In genomic region chr12:68855111-68855510, GRCh38 we compare ENCODE assay signal across 23 cellular contexts. TPM values are rescaled to one million over a fixed set of nuclear protein-coding genes. Genes with fewer than 3 reads are reported as not detected.
DNase-seq lines count a peak whose midpoint lies in the region; ATAC-seq and TF ChIP-seq lines count a peak whose summit lies in the region.
"Had no signal": no experiment of that assay in that cellular context is flagged by ENCODE, and none has a peak within 500 bp of the region (broad histone marks: within the 10 kb centered on the region; RNA-seq: fewer than 3 reads in every experiment).

No MANE protein-coding gene starts in this region.

- H2AK5ac ChIP-seq in IMR-90 (ENCODE audit: low read depth, low read length): no peak overlapping the region

- no peak for ATAC-seq in IMR-90 (ENCODE audit: low read depth)
- peak; percentile 32 for ATAC-seq in left lung
- no peak for ATAC-seq in heart left ventricle
- ATAC-seq: GM12878 had no signal

- TF ChIP-seq POLR2A in IMR-90 (IDR thresholded peaks at IDR 0.05; ENCODE audit: low read depth, low read length): no peak
- TF ChIP-seq POLR2A in heart left ventricle (IDR thresholded peaks at IDR 0.05): no peak

- H3K9ac ChIP-seq in IMR-90 (ENCODE audit: low read depth, low read length): no peak overlapping the region
- H3K9ac ChIP-seq: BLaER1 had no signal

- DNase-seq in IMR-90: no peak
- no peak for DNase-seq in OCI-LY7 (ENCODE audit: low spot score)
- DNase-seq in left lung: no peak
- no peak for DNase-seq in LoVo (ENCODE audit: low spot score)
- DNase-seq in dorsolateral prefrontal cortex: no peak
- DNase-seq in heart left ventricle: no peak
- DNase-seq: 8988T; ACHN; BE2C; C1 segment of cervical spinal cord; CD4-positive, alpha-beta memory T cell; CD4-positive, CD25-positive, alpha-beta regulatory T cell; CD8-positive, alpha-beta memory T cell; COR-L47; DMS 273 treated with DMSO at 0.1 percent for 48 hours; DMS153; DMS53; DMS79; DND-41; EL; GDM1 had no signal

- H4K20me1 ChIP-seq in IMR-90 (ENCODE audit: insufficient read depth, low read length): no peaks in the 10 kb centered on the region
- no peaks in the 10 kb centered on the region for H4K20me1 ChIP-seq in OCI-LY7 (ENCODE audit: insufficient read depth, low read length)

- H3K4me3 ChIP-seq in IMR-90 (ENCODE audit: insufficient read depth, low read depth, low read length) (no peak overlapping the region), OCI-LY7 (ENCODE audit: low read depth, low read length, poor library complexity, severe bottlenecking) (no peak overlapping the region), left lung (no peak overlapping the region), dorsolateral prefrontal cortex (no peak overlapping the region), heart left ventricle (no peak overlapping the region)
- H3K4me3 ChIP-seq: BLaER1, GM12878 had no signal

- H2AFZ ChIP-seq in IMR-90 (replicated peaks; ENCODE audit: low read length, poor library complexity): no peak overlapping the region
- no peak overlapping the region for H2AFZ ChIP-seq in OCI-LY7 (ENCODE audit: low read length)

- H3K4me1 ChIP-seq in IMR-90 (ENCODE audit: control insufficient read depth, insufficient read depth, low read length) (no peaks in the 10 kb centered on the region), OCI-LY7 (ENCODE audit: insufficient read depth, low read length, poor library complexity, severe bottlenecking) (no peaks in the 10 kb centered on the region), left lung (no peaks in the 10 kb centered on the region), heart left ventricle (no peaks in the 10 kb centered on the region)
- H3K4me1 ChIP-seq: BE2C, BLaER1 had no signal

- no peak overlapping the region for H3K56ac ChIP-seq in IMR-90 (ENCODE audit: extremely low read depth, insufficient read depth, low read length)

- H3K36me3 ChIP-seq in IMR-90 (ENCODE audit: control insufficient read depth, insufficient read depth, low read length) (no peaks in the 10 kb centered on the region), OCI-LY7 (ENCODE audit: insufficient read depth, low read length) (no peaks in the 10 kb centered on the region), left lung (peaks cover 0 to 41% of the 10 kb centered on the region in 2 donors), heart left ventricle (peaks cover 0 to 6% (median 0%) of the 10 kb centered on the region in 9 donors)
- H3K36me3 ChIP-seq: BE2C had no signal

- H2BK120ac ChIP-seq in IMR-90 (ENCODE audit: low read depth, low read length): no peak overlapping the region

- TF ChIP-seq RAD21 in IMR-90 (IDR thresholded peaks at IDR 0.05; ENCODE audit: low read length): no peak

- no peaks in the 10 kb centered on the region for H3K79me2 ChIP-seq in OCI-LY7 (ENCODE audit: insufficient read depth, low read depth, low read length)

- POLR2A ChIA-PET in IMR-90 (lab: Charles Lee; ENCODE audit: unreplicated experiment): no interaction called here
- POLR2A ChIA-PET in OCI-LY7 (lab: Charles Lee): interaction anchor here (0.7 to 0.8 kb wide), 2 partner anchors 35 to 134 kb away, joined by 3 read pairs; no protein-coding TSS in a partner anchor

- H3K9me2 ChIP-seq in OCI-LY7 (ENCODE audit: insufficient read depth, low read length): no peaks in the 10 kb centered on the region

- no peak overlapping the region for H4K5ac ChIP-seq in IMR-90 (ENCODE audit: low read depth, low read length)

- dilution Hi-C loops in IMR-90 (cut with HindIII; ENCODE audit: low sequenced_read_pairs, unreplicated experiment): no loop called here

- WGBS in IMR-90 (ENCODE audit: extremely low coverage in 2 of 2, insufficient read length in 1 of 2), 2 experiments: no CpG with 5 or more reads among the region's 3 CpGs
- WGBS in heart left ventricle, 4 donors: 87 to 94% (median 91%) methylated on average over 3 of the region's 3 CpGs

- H2BK15ac ChIP-seq in IMR-90 (ENCODE audit: low read depth, low read length): no peak overlapping the region

- peak overlapping the region; percentile 65; the same call in 1 of the 2 replicates for H3K23ac ChIP-seq in IMR-90 (ENCODE audit: low read depth, low read length)

- no peaks in the 10 kb centered on the region for H3K79me1 ChIP-seq in IMR-90 (ENCODE audit: low read depth in 1 of 2, low read length in 2 of 2)

- no peak overlapping the region for H3K14ac ChIP-seq in IMR-90 (replicated peaks; ENCODE audit: low read depth, low read length)

- intact Hi-C loops in IMR-90 (cut with micrococcal nuclease): no loop called here
- intact Hi-C loops in OCI-LY7 (cut with micrococcal nuclease; ENCODE audit: unreplicated experiment): no loop called here
- intact Hi-C loops in left lung (cut with DNase I): no loop called here
- intact Hi-C loops in dorsolateral prefrontal cortex (cut with DNase I): loop anchor here in 1 of 2 donors (10.0 kb wide), 1 partner anchor 380 kb away; the partner anchor contains the start of gene CPSF6
- intact Hi-C loops in heart left ventricle (cut with DNase I): no loop called here

- H3K9me1 ChIP-seq in IMR-90 (ENCODE audit: insufficient read depth, low read length): no peaks in the 10 kb centered on the region

- in situ Hi-C loops in IMR-90 (cut with MboI; ENCODE audit: low sequenced_read_pairs): no loop called here

- H4K8ac ChIP-seq in IMR-90 (ENCODE audit: low read depth in 2 of 2, low read length in 2 of 2): no peak overlapping the region

- H3K27me3 ChIP-seq in IMR-90 (ENCODE audit: control insufficient read depth, insufficient read depth, low read length) (no peaks in the 10 kb centered on the region), left lung (no peaks in the 10 kb centered on the region), dorsolateral prefrontal cortex (no peaks in the 10 kb centered on the region), heart left ventricle (no peaks in the 10 kb centered on the region)
- H3K27me3 ChIP-seq: BLaER1 had no signal

- H3K4ac ChIP-seq in IMR-90 (ENCODE audit: low read depth, low read length): no peak overlapping the region

- H3K9me3 ChIP-seq in IMR-90 (ENCODE audit: control insufficient read depth, insufficient read depth, low read length) (no peaks in the 10 kb centered on the region), OCI-LY7 (ENCODE audit: low read length) (no peaks in the 10 kb centered on the region), left lung (no peaks in the 10 kb centered on the region), heart left ventricle (no peaks in the 10 kb centered on the region)
- H3K9me3 ChIP-seq: BE2C, BLaER1 had no signal

- CTCF ChIA-PET in IMR-90 (lab: Yijun Ruan, JAX) (interaction anchor here (0.7 kb wide), 1 partner anchor 215 kb away, joined by 3 read pairs; no protein-coding TSS in a partner anchor), OCI-LY7 (lab: Charles Lee; ENCODE audit: unreplicated experiment) (no interaction called here)

- H4K91ac ChIP-seq in IMR-90 (ENCODE audit: insufficient read depth, low read depth, low read length): no peak overlapping the region

- no peak overlapping the region for H2BK5ac ChIP-seq in IMR-90 (ENCODE audit: low read depth, low read length, poor library complexity, severe bottlenecking)

- H2BK20ac ChIP-seq in IMR-90 (ENCODE audit: low read depth, low read length): no peak overlapping the region

- H3K27ac ChIP-seq in IMR-90 (ENCODE audit: insufficient read depth, low read length): no peak overlapping the region
- no peak overlapping the region for H3K27ac ChIP-seq in OCI-LY7 (ENCODE audit: low read depth, low read length, poor library complexity, severe bottlenecking)
- H3K27ac ChIP-seq in left lung: no peak overlapping the region
- H3K27ac ChIP-seq in dorsolateral prefrontal cortex: no peak overlapping the region
- H3K27ac ChIP-seq in heart left ventricle: no peak overlapping the region
- H3K27ac ChIP-seq: BLaER1 had no signal

- no peak overlapping the region for H3K4me2 ChIP-seq in IMR-90 (ENCODE audit: low read depth, low read length)
- H3K4me2 ChIP-seq in OCI-LY7 (ENCODE audit: low read length): no peak overlapping the region
- H3K4me2 ChIP-seq: BLaER1 had no signal

- no peak overlapping the region for H2AK9ac ChIP-seq in IMR-90 (replicated peaks; ENCODE audit: low read depth, low read length, poor library complexity)

- TF ChIP-seq CTCF in IMR-90 (conservative IDR thresholded peaks at IDR 0.05; ENCODE audit: low read depth, low read length) (no peak), OCI-LY7 (conservative IDR thresholded peaks at IDR 0.05; ENCODE audit: low read length) (no peak), left lung (IDR thresholded peaks at IDR 0.05) (no peak), dorsolateral prefrontal cortex (IDR thresholded peaks at IDR 0.05 in 54 of 56, conservative IDR thresholded peaks at IDR 0.05 in 2 of 56; ENCODE audit: low read depth in 1 of 56, partially characterized antibody in 56 of 56) (no peak), heart left ventricle (IDR thresholded peaks at IDR 0.05) (no peak)

- H3K18ac ChIP-seq in IMR-90 (ENCODE audit: low read depth, low read length): no peak overlapping the region

- BruUV-seq in IMR-90 (replicated peaks; lab: Mats Ljungman, UMichigan) (no TSS peak), OCI-LY7 (replicated peaks; lab: Mats Ljungman, UMichigan) (TSS peak; percentile 69)

TF ChIP-seq in IMR-90, 13 proteins besides CTCF, POLR2A, EP300 and RAD21:
- TF ChIP-seq BHLHE40 (IDR thresholded peaks at IDR 0.05; ENCODE audit: low read depth, low read length): no peak
- TF ChIP-seq CEBPB (IDR thresholded peaks at IDR 0.05; ENCODE audit: low read depth, low read length): no peak

RNA-seq across cellular contexts. Expression of gene MDM2, which starts 47.1 kb away (rescaled TPM):
- total RNA-seq in IMR-90 (2012; rRNA removed) (196 and 235 TPM in 2 replicates), OCI-LY7 (2022) (318 and 366 TPM in 2 replicates), left lung (100 to 1,000 TPM; 136 to 174 TPM), dorsolateral prefrontal cortex (100 to 1,000 TPM in 26 of 120 experiments, 10 to 100 TPM in 94; 64.6 to 129 (median 89.8) TPM), heart left ventricle (10 to 100 TPM; 41.0 to 78.8 (median 50.9) TPM)
- polyA plus RNA-seq in IMR-90 (2012; rRNA removed) (21.0 and 21.9 TPM in 2 replicates), heart left ventricle (10 to 100 TPM; 16.2 to 46.9 TPM)
- 10.1 and 22.8 TPM in 2 replicates for polyA plus RNA-seq in IMR-90 (2012; cell fraction: cytosol; rRNA removed)
- 11.7 and 38.6 TPM in 2 replicates for polyA plus RNA-seq in IMR-90 (2012; cell fraction: nucleus; rRNA removed; ENCODE audit: low replicate concordance)
- 143 and 229 TPM in 2 replicates for total RNA-seq in OCI-LY7 (2014; rRNA removed; shearing (Covaris generic))
